Comparison of ENCODE assay signal across 8 cellular contexts in the genomic region with DNA sequence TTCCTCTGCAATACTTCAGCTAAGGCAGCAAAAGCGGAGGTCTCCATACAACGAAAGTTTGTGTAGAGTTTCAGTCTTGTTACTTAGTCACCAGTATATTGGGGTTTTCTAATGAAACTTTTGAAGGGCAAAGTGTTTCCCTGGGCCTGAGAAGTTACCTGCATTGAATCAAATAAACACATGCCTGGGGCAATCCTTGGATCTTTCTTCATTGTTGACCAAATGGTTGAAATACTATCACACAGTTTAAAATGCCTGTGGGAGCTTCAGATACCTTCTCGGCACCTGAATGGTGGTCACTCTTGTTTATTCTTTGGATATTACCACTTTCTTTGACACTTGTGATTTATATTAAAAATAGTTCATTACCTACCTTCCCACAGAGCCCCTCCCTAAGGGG. TPM values are rescaled to one million over a fixed set of nuclear protein-coding genes. Genes with fewer than 3 reads are reported as not detected.
DNase-seq lines count a peak whose midpoint lies in the region; ATAC-seq and TF ChIP-seq lines count a peak whose summit lies in the region.

No MANE protein-coding gene starts in this region.

- H3K9me3 ChIP-seq in HEK293 (ENCODE audit: control insufficient read depth, insufficient read depth, low read depth, low read length), result no peaks in the 10 kb centered on the region
- no peaks in the 10 kb centered on the region for H3K9me3 ChIP-seq in adipocyte (ENCODE audit: control insufficient read depth, low read length)
- no peaks in the 10 kb centered on the region for H3K9me3 ChIP-seq in mesenchymal stem cell (ENCODE audit: control insufficient read depth, low read length)

- no peak overlapping the region for H3K23ac ChIP-seq in mesenchymal stem cell (ENCODE audit: low read length in 2 of 2)

- no peak overlapping the region for H4K8ac ChIP-seq in mesenchymal stem cell (ENCODE audit: low read length)

- ATAC-seq in HG02678 (IDR thresholded peaks at IDR 0.05; ENCODE audit: unreplicated experiment), result no peak

- no peak overlapping the region for H4K91ac ChIP-seq in mesenchymal stem cell (ENCODE audit: low read length)

- H2BK15ac ChIP-seq in mesenchymal stem cell (ENCODE audit: low read depth, poor library complexity, severe bottlenecking), result no peak overlapping the region

- no peaks in the 10 kb centered on the region for H3K79me1 ChIP-seq in mesenchymal stem cell (replicated peaks; ENCODE audit: low read length, poor library complexity, severe bottlenecking)

- H3K4me1 ChIP-seq in HEK293 (ENCODE audit: control insufficient read depth, insufficient read depth, low read length), result peaks cover 15% of the 10 kb centered on the region
- H3K4me1 ChIP-seq in adipocyte (ENCODE audit: control insufficient read depth, insufficient read depth, low read length), result peaks cover 13% of the 10 kb centered on the region
- peaks cover 5% of the 10 kb centered on the region for H3K4me1 ChIP-seq in mesenchymal stem cell (ENCODE audit: control insufficient read depth, insufficient read depth, low read depth, low read length)

- 71% methylated on average over 2 of the region's 3 CpGs for WGBS in mesenchymal stem cell

- H3K27me3 ChIP-seq in adipocyte (replicated peaks; ENCODE audit: control insufficient read depth, insufficient read depth, low read length) (no peaks in the 10 kb centered on the region), mesenchymal stem cell (ENCODE audit: control insufficient read depth in 1 of 2, insufficient read depth in 1 of 2, low read length in 2 of 2) (no peaks in the 10 kb centered on the region)

- CTCF ChIA-PET in HEK293 (lab: Yijun Ruan, JAX), result interaction anchor here (1.6 to 12.5 kb wide), 3 partner anchors 163 to 241 kb away, joined by 5 to 223 read pairs (median 6); no protein-coding TSS in a partner anchor

- peak overlapping the region; percentile 85 for H3K27ac ChIP-seq in 22Rv1
- no peak overlapping the region for H3K27ac ChIP-seq in HEK293 (ENCODE audit: extremely low read depth, low read depth, low read length)
- H3K27ac ChIP-seq in mesenchymal stem cell (ENCODE audit: low read length, poor library complexity, severe bottlenecking), result peak overlapping the region; percentile 52

- H3K4ac ChIP-seq in mesenchymal stem cell (ENCODE audit: low read depth in 1 of 2, low read length in 2 of 2), result no peak overlapping the region

- H3K4me3 ChIP-seq in HEK293 (ENCODE audit: low read depth, low read length) (peak overlapping the region; percentile 85; the same call in 1 of the 2 replicates), adipocyte (ENCODE audit: low read length) (peak overlapping the region; percentile 92), mesenchymal stem cell (ENCODE audit: insufficient read depth in 1 of 2, low read depth in 1 of 2, low read length in 2 of 2) (peak overlapping the region in 1 of 2 experiments; percentile 93)

- no peak for TF ChIP-seq CTCF in 22Rv1 (IDR thresholded peaks at IDR 0.05)
- TF ChIP-seq CTCF in HEK293 (tag by site-specific recombination; IDR thresholded peaks at IDR 0.05), result no peak

- H3K36me3 ChIP-seq in HEK293 (ENCODE audit: control insufficient read depth in 2 of 2, insufficient read depth in 1 of 2, low read length in 2 of 2) (peaks cover 0 to 4% of the 10 kb centered on the region in 2 experiments; a peak in 1 of 3 replicates), adipocyte (ENCODE audit: control insufficient read depth, insufficient read depth, low read length, severe bottlenecking) (no peaks in the 10 kb centered on the region), mesenchymal stem cell (ENCODE audit: control insufficient read depth in 1 of 2, insufficient read depth in 2 of 2, low read depth in 1 of 2, low read length in 2 of 2) (peaks cover 3 to 5% of the 10 kb centered on the region in 2 experiments)

- H2BK5ac ChIP-seq in mesenchymal stem cell (ENCODE audit: low read depth, low read length, poor library complexity, severe bottlenecking), result no peak overlapping the region

- DNase-seq in adipocyte (ENCODE audit: low read depth) (no peak), mesenchymal stem cell (no peak), DMS153 (lab: John Stamatoyannopoulos, UW) (no peak), NCI-H510A (lab: John Stamatoyannopoulos, UW) (no peak), dermis blood vessel endothelial cell (no peak)

- H3K18ac ChIP-seq in mesenchymal stem cell (ENCODE audit: low read depth in 1 of 2, low read length in 2 of 2), result no peak overlapping the region

- peak overlapping the region; percentile 90 for H3K9ac ChIP-seq in adipocyte (ENCODE audit: low read length)
- H3K9ac ChIP-seq in mesenchymal stem cell (ENCODE audit: low read length), result peak overlapping the region; percentile 95

- H3K14ac ChIP-seq in mesenchymal stem cell (ENCODE audit: low read length in 2 of 2), result no peak overlapping the region

- POLR2A ChIA-PET in HEK293 (lab: Yijun Ruan, JAX), result interaction anchor here (1.3 to 1.6 kb wide), 3 partner anchors 13 to 23 kb away, joined by 3 to 7 read pairs (median 4); no protein-coding TSS in a partner anchor

- no peak overlapping the region for H2BK120ac ChIP-seq in mesenchymal stem cell (ENCODE audit: low read depth, low read length)

- no peak overlapping the region for H2AFZ ChIP-seq in mesenchymal stem cell (ENCODE audit: low read depth, low read length)

- H2AK5ac ChIP-seq in mesenchymal stem cell (ENCODE audit: low read length, severe bottlenecking), result no peak overlapping the region

- H2BK12ac ChIP-seq in mesenchymal stem cell (ENCODE audit: low read length in 2 of 2), result no peak overlapping the region

- H3K4me2 ChIP-seq in mesenchymal stem cell (ENCODE audit: low read length, poor library complexity, severe bottlenecking), result peak overlapping the region; percentile 86

TF ChIP-seq in HEK293, 187 proteins besides CTCF, POLR2A, EP300 and RAD21:
- TF ChIP-seq PRDM1 (tag by site-specific recombination; IDR thresholded peaks at IDR 0.05) (no peak), PRDM10 (tag by site-specific recombination; IDR thresholded peaks at IDR 0.05) (no peak), ZNF561 (tag by site-specific recombination; IDR thresholded peaks at IDR 0.05; ENCODE audit: borderline replicate concordance) (no peak), ZNF311 (tag by site-specific recombination; IDR thresholded peaks at IDR 0.05; ENCODE audit: borderline replicate concordance) (no peak)
- TF ChIP-seq, protein P1, sequence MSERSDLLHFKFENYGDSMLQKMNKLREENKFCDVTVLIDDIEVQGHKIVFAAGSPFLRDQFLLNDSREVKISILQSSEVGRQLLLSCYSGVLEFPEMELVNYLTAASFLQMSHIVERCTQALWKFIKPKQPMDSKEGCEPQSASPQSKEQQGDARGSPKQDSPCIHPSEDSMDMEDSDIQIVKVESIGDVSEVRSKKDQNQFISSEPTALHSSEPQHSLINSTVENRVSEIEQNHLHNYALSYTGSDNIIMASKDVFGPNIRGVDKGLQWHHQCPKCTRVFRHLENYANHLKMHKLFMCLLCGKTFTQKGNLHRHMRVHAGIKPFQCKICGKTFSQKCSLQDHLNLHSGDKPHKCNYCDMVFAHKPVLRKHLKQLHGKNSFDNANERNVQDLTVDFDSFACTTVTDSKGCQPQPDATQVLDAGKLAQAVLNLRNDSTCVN (tag by site-specific recombination; optimal IDR thresholded peaks at IDR 0.05), result no peak

RNA-seq across cellular contexts. Expression of gene CHSY1, which starts 1.0 kb away (rescaled TPM):
- polyA plus RNA-seq in mesenchymal stem cell (2013, experiment 1 of 2), result 30.7 TPM
- polyA plus RNA-seq in mesenchymal stem cell (2013, experiment 2 of 2), result 32.2 TPM
- total RNA-seq in dermis blood vessel endothelial cell, result 47.7 and 49.0 TPM in 2 replicates

RNA-seq across cellular contexts. Expression of gene SELENOS, which starts 24.4 kb away (rescaled TPM):
- 89.5 TPM for polyA plus RNA-seq in mesenchymal stem cell (2013, experiment 1 of 2)
- polyA plus RNA-seq in mesenchymal stem cell (2013, experiment 2 of 2), result 95.2 TPM
- total RNA-seq in dermis blood vessel endothelial cell, result 56.2 and 82.7 TPM in 2 replicates

RNA-seq across cellular contexts. Expression of gene SNRPA1, which starts 42.2 kb away (rescaled TPM):
- 40.4 TPM for polyA plus RNA-seq in mesenchymal stem cell (2013, experiment 1 of 2)
- 42.2 TPM for polyA plus RNA-seq in mesenchymal stem cell (2013, experiment 2 of 2)
- 13.3 and 22.9 TPM in 2 replicates for total RNA-seq in dermis blood vessel endothelial cell
